1 cellular context compared by ENCODE assay signal in the genomic region with DNA sequence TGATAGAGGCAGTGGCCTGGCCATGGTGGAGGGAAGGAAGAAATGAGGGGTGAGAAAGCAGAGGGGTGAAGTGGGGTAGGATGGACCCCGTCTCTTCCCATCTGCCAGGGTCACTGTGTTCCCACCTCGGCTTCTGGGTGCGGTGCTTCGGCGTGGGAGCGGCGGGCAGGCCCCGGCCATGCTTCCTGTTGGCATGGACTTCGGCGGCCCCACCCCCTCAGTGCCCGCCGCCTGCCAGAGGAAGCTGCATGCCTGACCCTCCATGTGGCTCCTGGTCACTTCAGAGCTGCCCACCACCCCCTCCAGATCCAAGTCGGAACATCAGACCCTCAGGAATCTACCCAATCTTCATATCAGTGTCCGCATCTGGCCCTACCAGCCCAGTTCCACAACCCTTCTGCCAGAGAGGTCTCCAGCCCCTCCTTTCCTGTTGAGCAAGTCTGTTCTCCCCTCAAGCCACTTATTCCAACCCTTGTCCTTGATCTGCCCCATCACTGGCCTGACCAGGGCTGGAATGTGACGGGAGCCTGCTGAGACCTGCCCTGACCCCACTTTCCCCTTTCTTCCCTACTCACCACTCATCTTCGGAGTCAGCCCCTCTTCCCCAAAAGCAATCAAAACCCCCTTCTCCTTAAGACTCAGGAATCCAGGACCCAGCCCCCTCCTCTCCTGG.
TF ChIP-seq lines count a peak whose summit lies in the region.

No MANE protein-coding gene starts in this region.

TF ChIP-seq in GM12878, 131 proteins besides CTCF, POLR2A, EP300 and RAD21:
- TF ChIP-seq WRNIP1 (IDR thresholded peaks at IDR 0.05; ENCODE audit: borderline replicate concordance, low read depth, low read length): 0 out of 2 replicates have a peak, but pooled peaks have one; percentile 74
- no peak for TF ChIP-seq RB1 (IDR thresholded peaks at IDR 0.05; ENCODE audit: borderline replicate concordance)
- peak; percentile 46; the same call in 1 of the 2 replicates for TF ChIP-seq BACH1 (IDR thresholded peaks at IDR 0.05; ENCODE audit: borderline replicate concordance)
- peak; percentile 24; the same call in 1 of the 2 replicates for TF ChIP-seq IKZF1 (conservative IDR thresholded peaks at IDR 0.05)
- TF ChIP-seq, protein P1, sequence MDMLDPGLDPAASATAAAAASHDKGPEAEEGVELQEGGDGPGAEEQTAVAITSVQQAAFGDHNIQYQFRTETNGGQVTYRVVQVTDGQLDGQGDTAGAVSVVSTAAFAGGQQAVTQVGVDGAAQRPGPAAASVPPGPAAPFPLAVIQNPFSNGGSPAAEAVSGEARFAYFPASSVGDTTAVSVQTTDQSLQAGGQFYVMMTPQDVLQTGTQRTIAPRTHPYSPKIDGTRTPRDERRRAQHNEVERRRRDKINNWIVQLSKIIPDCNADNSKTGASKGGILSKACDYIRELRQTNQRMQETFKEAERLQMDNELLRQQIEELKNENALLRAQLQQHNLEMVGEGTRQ (IDR thresholded peaks at IDR 0.05; ENCODE audit: borderline replicate concordance, low read depth, low read length): no peak
- no peak for TF ChIP-seq ZNF217 (IDR thresholded peaks at IDR 0.05)
- TF ChIP-seq JUNB (IDR thresholded peaks at IDR 0.05): no peak
- no peak for TF ChIP-seq FOXK2 (IDR thresholded peaks at IDR 0.05)
- TF ChIP-seq, protein P2, sequence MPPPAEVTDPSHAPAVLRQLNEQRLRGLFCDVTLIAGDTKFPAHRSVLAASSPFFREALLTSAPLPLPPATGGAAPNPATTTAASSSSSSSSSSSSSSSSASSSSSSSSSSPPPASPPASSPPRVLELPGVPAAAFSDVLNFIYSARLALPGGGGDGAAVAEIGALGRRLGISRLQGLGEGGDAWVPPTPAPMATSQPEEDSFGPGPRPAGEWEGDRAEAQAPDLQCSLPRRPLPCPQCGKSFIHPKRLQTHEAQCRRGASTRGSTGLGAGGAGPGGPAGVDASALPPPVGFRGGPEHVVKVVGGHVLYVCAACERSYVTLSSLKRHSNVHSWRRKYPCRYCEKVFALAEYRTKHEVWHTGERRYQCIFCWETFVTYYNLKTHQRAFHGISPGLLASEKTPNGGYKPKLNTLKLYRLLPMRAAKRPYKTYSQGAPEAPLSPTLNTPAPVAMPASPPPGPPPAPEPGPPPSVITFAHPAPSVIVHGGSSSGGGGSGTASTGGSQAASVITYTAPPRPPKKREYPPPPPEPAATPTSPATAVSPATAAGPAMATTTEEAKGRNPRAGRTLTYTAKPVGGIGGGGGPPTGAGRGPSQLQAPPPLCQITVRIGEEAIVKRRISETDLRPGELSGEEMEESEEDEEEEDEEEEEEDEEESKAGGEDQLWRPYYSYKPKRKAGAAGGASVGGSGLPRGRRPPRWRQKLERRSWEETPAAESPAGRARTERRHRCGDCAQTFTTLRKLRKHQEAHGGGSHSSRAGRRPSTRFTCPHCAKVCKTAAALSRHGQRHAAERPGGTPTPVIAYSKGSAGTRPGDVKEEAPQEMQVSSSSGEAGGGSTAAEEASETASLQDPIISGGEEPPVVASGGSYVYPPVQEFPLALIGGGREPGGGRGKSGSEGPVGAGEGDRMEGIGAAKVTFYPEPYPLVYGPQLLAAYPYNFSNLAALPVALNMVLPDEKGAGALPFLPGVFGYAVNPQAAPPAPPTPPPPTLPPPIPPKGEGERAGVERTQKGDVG (CRISPR knock-in tag; IDR thresholded peaks at IDR 0.05): no peak
- TF ChIP-seq YY1 (IDR thresholded peaks at IDR 0.05; ENCODE audit: low read depth, low read length): 0 out of 2 replicates have a peak, but pooled peaks have one; percentile 28
- peak; percentile 48; the same call in 1 of the 2 replicates for TF ChIP-seq BMI1 (IDR thresholded peaks at IDR 0.05; ENCODE audit: borderline replicate concordance)
- 0 out of 2 replicates have a peak, but pooled peaks have one; percentile 42 for TF ChIP-seq POLR2AphosphoS5 (IDR thresholded peaks at IDR 0.05; ENCODE audit: low read length)
- TF ChIP-seq TCF3 (IDR thresholded peaks at IDR 0.05; ENCODE audit: borderline replicate concordance, insufficient read depth, low read depth, low read length): no peak
- no peak for TF ChIP-seq ZNF384 (IDR thresholded peaks at IDR 0.05; ENCODE audit: borderline replicate concordance, low read depth, low read length)
- no peak for TF ChIP-seq HDAC2 (IDR thresholded peaks at IDR 0.05)
- TF ChIP-seq GABPA (IDR thresholded peaks at IDR 0.05; ENCODE audit: low read depth): no peak
- TF ChIP-seq, protein P3, sequence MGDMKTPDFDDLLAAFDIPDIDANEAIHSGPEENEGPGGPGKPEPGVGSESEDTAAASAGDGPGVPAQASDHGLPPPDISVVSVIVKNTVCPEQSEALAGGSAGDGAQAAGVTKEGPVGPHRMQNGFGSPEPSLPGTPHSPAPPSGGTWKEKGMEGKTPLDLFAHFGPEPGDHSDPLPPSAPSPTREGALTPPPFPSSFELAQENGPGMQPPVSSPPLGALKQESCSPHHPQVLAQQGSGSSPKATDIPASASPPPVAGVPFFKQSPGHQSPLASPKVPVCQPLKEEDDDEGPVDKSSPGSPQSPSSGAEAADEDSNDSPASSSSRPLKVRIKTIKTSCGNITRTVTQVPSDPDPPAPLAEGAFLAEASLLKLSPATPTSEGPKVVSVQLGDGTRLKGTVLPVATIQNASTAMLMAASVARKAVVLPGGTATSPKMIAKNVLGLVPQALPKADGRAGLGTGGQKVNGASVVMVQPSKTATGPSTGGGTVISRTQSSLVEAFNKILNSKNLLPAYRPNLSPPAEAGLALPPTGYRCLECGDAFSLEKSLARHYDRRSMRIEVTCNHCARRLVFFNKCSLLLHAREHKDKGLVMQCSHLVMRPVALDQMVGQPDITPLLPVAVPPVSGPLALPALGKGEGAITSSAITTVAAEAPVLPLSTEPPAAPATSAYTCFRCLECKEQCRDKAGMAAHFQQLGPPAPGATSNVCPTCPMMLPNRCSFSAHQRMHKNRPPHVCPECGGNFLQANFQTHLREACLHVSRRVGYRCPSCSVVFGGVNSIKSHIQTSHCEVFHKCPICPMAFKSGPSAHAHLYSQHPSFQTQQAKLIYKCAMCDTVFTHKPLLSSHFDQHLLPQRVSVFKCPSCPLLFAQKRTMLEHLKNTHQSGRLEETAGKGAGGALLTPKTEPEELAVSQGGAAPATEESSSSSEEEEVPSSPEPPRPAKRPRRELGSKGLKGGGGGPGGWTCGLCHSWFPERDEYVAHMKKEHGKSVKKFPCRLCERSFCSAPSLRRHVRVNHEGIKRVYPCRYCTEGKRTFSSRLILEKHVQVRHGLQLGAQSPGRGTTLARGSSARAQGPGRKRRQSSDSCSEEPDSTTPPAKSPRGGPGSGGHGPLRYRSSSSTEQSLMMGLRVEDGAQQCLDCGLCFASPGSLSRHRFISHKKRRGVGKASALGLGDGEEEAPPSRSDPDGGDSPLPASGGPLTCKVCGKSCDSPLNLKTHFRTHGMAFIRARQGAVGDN (IDR thresholded peaks at IDR 0.05): peak; percentile 62
- TF ChIP-seq CHD2 (IDR thresholded peaks at IDR 0.05; ENCODE audit: borderline replicate concordance, low read depth, low read length): no peak
- TF ChIP-seq, protein P4, sequence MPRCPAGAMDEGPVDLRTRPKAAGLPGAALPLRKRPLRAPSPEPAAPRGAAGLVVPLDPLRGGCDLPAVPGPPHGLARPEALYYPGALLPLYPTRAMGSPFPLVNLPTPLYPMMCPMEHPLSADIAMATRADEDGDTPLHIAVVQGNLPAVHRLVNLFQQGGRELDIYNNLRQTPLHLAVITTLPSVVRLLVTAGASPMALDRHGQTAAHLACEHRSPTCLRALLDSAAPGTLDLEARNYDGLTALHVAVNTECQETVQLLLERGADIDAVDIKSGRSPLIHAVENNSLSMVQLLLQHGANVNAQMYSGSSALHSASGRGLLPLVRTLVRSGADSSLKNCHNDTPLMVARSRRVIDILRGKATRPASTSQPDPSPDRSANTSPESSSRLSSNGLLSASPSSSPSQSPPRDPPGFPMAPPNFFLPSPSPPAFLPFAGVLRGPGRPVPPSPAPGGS (IDR thresholded peaks at IDR 0.05; ENCODE audit: borderline replicate concordance, insufficient read depth, low read depth, low read length, poor library complexity, severe bottlenecking): no peak
- no peak; the same call in 1 of the 2 replicates for TF ChIP-seq GATAD2B (conservative IDR thresholded peaks at IDR 0.05; ENCODE audit: low read depth)
- no peak for TF ChIP-seq MEF2B (IDR thresholded peaks at IDR 0.05; ENCODE audit: partially characterized antibody, poor library complexity, severe bottlenecking)
- no peak for TF ChIP-seq TARDBP (IDR thresholded peaks at IDR 0.05; ENCODE audit: borderline replicate concordance)
- no peak for TF ChIP-seq ATF7 (IDR thresholded peaks at IDR 0.05; ENCODE audit: low read depth)
- TF ChIP-seq, protein P5, sequence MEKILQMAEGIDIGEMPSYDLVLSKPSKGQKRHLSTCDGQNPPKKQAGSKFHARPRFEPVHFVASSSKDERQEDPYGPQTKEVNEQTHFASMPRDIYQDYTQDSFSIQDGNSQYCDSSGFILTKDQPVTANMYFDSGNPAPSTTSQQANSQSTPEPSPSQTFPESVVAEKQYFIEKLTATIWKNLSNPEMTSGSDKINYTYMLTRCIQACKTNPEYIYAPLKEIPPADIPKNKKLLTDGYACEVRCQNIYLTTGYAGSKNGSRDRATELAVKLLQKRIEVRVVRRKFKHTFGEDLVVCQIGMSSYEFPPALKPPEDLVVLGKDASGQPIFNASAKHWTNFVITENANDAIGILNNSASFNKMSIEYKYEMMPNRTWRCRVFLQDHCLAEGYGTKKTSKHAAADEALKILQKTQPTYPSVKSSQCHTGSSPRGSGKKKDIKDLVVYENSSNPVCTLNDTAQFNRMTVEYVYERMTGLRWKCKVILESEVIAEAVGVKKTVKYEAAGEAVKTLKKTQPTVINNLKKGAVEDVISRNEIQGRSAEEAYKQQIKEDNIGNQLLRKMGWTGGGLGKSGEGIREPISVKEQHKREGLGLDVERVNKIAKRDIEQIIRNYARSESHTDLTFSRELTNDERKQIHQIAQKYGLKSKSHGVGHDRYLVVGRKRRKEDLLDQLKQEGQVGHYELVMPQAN (conservative IDR thresholded peaks at IDR 0.05): no peak; the same call in 1 of the 2 replicates
